In the genomic region with DNA sequence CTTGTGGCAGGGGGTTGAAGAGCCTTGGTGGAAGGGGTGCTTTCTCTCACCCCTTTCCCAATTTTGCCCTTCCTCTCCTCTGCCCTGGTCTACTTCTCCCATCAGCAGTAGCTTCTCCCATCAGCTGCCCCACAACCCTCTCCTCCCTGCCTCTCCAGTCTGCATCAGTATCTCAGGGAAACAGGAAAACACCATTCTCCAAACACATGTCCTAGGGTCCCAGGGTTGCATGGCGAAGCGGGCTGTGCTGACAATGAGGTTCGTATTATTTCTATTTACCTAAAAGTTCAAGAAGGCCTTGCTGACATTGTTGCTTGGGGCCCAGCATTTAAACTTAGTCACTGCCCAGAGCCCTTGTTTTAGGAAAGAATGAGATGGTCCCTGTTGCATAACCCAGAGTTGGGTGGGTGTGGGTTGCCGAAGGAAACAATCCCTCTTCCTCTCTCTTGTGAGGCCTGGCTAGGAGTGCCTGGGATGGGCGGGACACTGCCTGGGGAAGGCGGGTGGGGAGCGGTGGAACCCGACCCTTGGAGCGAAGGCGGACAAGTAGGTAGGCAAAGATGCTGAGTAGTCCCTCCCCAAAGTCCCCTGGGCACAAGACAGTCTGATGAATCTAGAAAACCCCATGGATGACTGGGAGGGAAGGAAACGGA, we compare ENCODE assay signal across 9 cellular contexts. TPM values are rescaled to one million over a fixed set of nuclear protein-coding genes. Genes with fewer than 3 reads are reported as not detected.
DNase-seq lines count a peak whose midpoint lies in the region; ATAC-seq and TF ChIP-seq lines count a peak whose summit lies in the region.
"Had no signal": no experiment of that assay in that cellular context is flagged by ENCODE, and none has a peak within 500 bp of the region (broad histone marks: within the 10 kb centered on the region; RNA-seq: fewer than 3 reads in every experiment).

No MANE protein-coding gene starts in this region.

- no TSS peak for BruUV-seq in Caco-2 (replicated peaks; lab: Mats Ljungman, UMichigan)

- peak overlapping the region; percentile 56 for H2AFZ ChIP-seq in osteoblast (ENCODE audit: low read length)

- H3K27me3 Mint-ChIP-seq in Caco-2 (ENCODE audit: insufficient read depth, unreplicated experiment): no peaks in the 10 kb centered on the region

- no peak for TF ChIP-seq POLR2A in Peyer's patch (IDR thresholded peaks at IDR 0.05)

- peak overlapping the region; percentile 77 for H3K4me2 ChIP-seq in osteoblast (ENCODE audit: insufficient read depth, low read length)

- no peaks in the 10 kb centered on the region for H3K27me3 ChIP-seq in Caco-2 (replicated peaks; ENCODE audit: control insufficient read depth, insufficient read depth, low read length)
- no peaks in the 10 kb centered on the region for H3K27me3 ChIP-seq in Peyer's patch
- no peaks in the 10 kb centered on the region for H3K27me3 ChIP-seq in osteoblast (ENCODE audit: insufficient read depth, low read length)

- in situ Hi-C loops in GM13977 (cut with MboI; ENCODE audit: low pct_unique_long_range_greater_than_20kb, low sequenced_read_pairs, unreplicated experiment): no loop called here

- H3K36me3 ChIP-seq in Caco-2 (ENCODE audit: control insufficient read depth, insufficient read depth, low read length) (no peaks in the 10 kb centered on the region), Peyer's patch (no peaks in the 10 kb centered on the region), osteoblast (ENCODE audit: insufficient read depth, low read length) (peaks cover 9% of the 10 kb centered on the region)

- intact Hi-C loops in Caco-2 (cut with micrococcal nuclease; ENCODE audit: unreplicated experiment): no loop called here

- POLR2A ChIA-PET in Caco-2 (lab: Charles Lee): no interaction called here

- peaks cover 27% of the 10 kb centered on the region for H3K4me1 Mint-ChIP-seq in Caco-2 (ENCODE audit: low read depth, unreplicated experiment)

- H3K4me3 Mint-ChIP-seq in Caco-2 (ENCODE audit: unreplicated experiment): peak overlapping the region; percentile 68

- CTCF ChIA-PET in Caco-2 (lab: Charles Lee): no interaction called here

- no peaks in the 10 kb centered on the region for H3K9me3 Mint-ChIP-seq in Caco-2 (ENCODE audit: unreplicated experiment)

- no peak overlapping the region for H3K27ac Mint-ChIP-seq in Caco-2 (ENCODE audit: unreplicated experiment)

- H3K79me2 ChIP-seq in osteoblast (ENCODE audit: insufficient read depth, low read length): no peaks in the 10 kb centered on the region

- no peak overlapping the region for H3K4me3 ChIP-seq in Caco-2 (ENCODE audit: low read depth, low read length)
- peak overlapping the region in 1 of 4 donors; percentile 62 for H3K4me3 ChIP-seq in Peyer's patch
- peak overlapping the region; percentile 59 for H3K4me3 ChIP-seq in fibroblast of pulmonary artery (replicated peaks; ENCODE audit: low read depth, low read length)
- H3K4me3 ChIP-seq in osteoblast (ENCODE audit: insufficient read depth, low read length): peak overlapping the region; percentile 79

- ATAC-seq in GM21528 (IDR thresholded peaks at IDR 0.05; ENCODE audit: low FRiP score, unreplicated experiment): no peak

- peaks cover 13% of the 10 kb centered on the region for H3K4me1 ChIP-seq in Caco-2
- peaks cover 0 to 27% (median 4%) of the 10 kb centered on the region in 4 donors for H3K4me1 ChIP-seq in Peyer's patch
- H3K4me1 ChIP-seq in osteoblast (ENCODE audit: insufficient read depth, low read length): peaks cover 36% of the 10 kb centered on the region

- TF ChIP-seq CTCF in Caco-2 (IDR thresholded peaks at IDR 0.05; ENCODE audit: insufficient read depth in 1 of 2, low read depth in 1 of 2, low read length in 1 of 2, severe bottlenecking in 1 of 2, unreplicated experiment in 1 of 2): no peak
- TF ChIP-seq CTCF in Peyer's patch (IDR thresholded peaks at IDR 0.05): no peak
- no peak for TF ChIP-seq CTCF in fibroblast of pulmonary artery (IDR thresholded peaks at IDR 0.05; ENCODE audit: low read length, missing control alignments)
- TF ChIP-seq CTCF in osteoblast (IDR thresholded peaks at IDR 0.05; ENCODE audit: extremely low read depth, low read depth, low read length): no peak
- TF ChIP-seq CTCF in GM13977 (IDR thresholded peaks at IDR 0.05; ENCODE audit: extremely low read depth, insufficient read depth, missing control alignments): no peak

- H3K27ac ChIP-seq in Peyer's patch (peak overlapping the region; percentile 61 to 88 (median 76)), osteoblast (ENCODE audit: low read depth, low read length) (peak overlapping the region; percentile 92)

- no peaks in the 10 kb centered on the region for H3K9me3 ChIP-seq in Caco-2
- H3K9me3 ChIP-seq in Peyer's patch: no peaks in the 10 kb centered on the region
- H3K9me3 ChIP-seq in osteoblast (ENCODE audit: low read depth, low read length): no peaks in the 10 kb centered on the region

- no peaks in the 10 kb centered on the region for H4K20me1 ChIP-seq in osteoblast (ENCODE audit: insufficient read depth, low read length)

- DNase-seq in Caco-2 (peak in 1 of 2 experiments; percentile 9), Peyer's patch (peak in 1 of 3 donors; percentile 67), fibroblast of pulmonary artery (ENCODE audit: low read depth) (peak; percentile 82), osteoblast (ENCODE audit: insufficient read length, low spot score, missing footprints) (peak; percentile 95), globus pallidus (ENCODE audit: low spot score) (no peak), GM13977 (ENCODE audit: low spot score) (no peak), D341Med (ENCODE audit: low spot score) (no peak)
- DNase-seq: NCI-H1417 had no signal

- peaks cover 6% of the 10 kb centered on the region for H3K36me3 Mint-ChIP-seq in Caco-2 (ENCODE audit: insufficient read depth, unreplicated experiment)

RNA-seq across cellular contexts. Expression of gene IGFBP6, which starts 1.3 kb away (rescaled TPM):
- total RNA-seq in Caco-2 (2022) (34.7 and 43.3 TPM in 2 replicates), Peyer's patch (100 to 1,000 TPM in 2 of 4 donors, 10 to 100 TPM in 2; 68.5 to 191 (median 128) TPM), osteoblast (431 and 577 TPM in 2 replicates)

RNA-seq across cellular contexts. Expression of gene SOAT2, which starts 7.1 kb away (rescaled TPM):
- total RNA-seq in Caco-2 (2022) (6.5 and 9.7 TPM in 2 replicates), Peyer's patch (10 to 100 TPM in 3 of 4 donors, not detected in 1; 13.3 to 55.0 (median 34.5) TPM), osteoblast (not detected in 2 replicates)

RNA-seq across cellular contexts. Expression of gene SPRYD3, which starts 17.0 kb away (rescaled TPM):
- total RNA-seq in Caco-2 (2022) (8.2 and 8.8 TPM in 2 replicates), Peyer's patch (10 to 100 TPM; 27.8 to 38.7 (median 34.8) TPM), osteoblast (25.6 and 26.8 TPM in 2 replicates)

RNA-seq across cellular contexts. Expression of gene TNS2, which starts 46.4 kb away (rescaled TPM):
- 2.4 and 4.4 TPM in 2 replicates for total RNA-seq in Caco-2 (2022)
- 100 to 1,000 TPM in 3 of 4 donors, 10 to 100 TPM in 1; 29.2 to 274 (median 154) TPM for total RNA-seq in Peyer's patch
- 72.0 and 76.0 TPM in 2 replicates for total RNA-seq in osteoblast

Comparison
In these comparisons a context has a peak if more than half of its experiments do, and no peak if none do; other contexts are left out.
1. DNase-seq: peak in fibroblast of pulmonary artery (single experiment) and osteoblast (single experiment); none in globus pallidus (single experiment), GM13977 (single experiment) and D341Med (single experiment).